Comparison of ENCODE assay signal across 14 cellular contexts in the genomic region with DNA sequence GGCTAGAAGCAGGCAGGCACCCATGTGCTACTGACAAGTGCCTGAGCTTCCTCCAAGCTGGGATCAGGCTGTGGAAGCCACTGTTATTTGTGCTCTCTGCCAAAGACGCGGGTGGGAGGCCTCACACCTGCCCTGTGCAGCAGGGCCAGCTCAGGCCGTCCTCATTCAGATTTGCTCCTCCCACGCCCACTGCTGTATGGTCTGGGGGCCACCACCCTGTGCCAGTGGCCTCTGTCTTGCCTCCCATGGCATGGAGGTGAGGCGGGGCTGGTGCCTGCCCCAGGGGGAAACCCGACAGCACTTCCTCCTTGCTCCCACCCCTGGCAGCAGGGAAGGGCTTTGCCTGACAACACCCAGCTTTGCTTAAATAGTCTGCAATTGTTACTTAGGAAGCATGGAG.
DNase-seq lines count a peak whose midpoint lies in the region; TF ChIP-seq lines count a peak whose summit lies in the region.
"Had no signal": no experiment of that assay in that cellular context is flagged by ENCODE, and none has a peak within 500 bp of the region (broad histone marks: within the 10 kb centered on the region; RNA-seq: fewer than 3 reads in every experiment).

No MANE protein-coding gene starts in this region.

- H3K9me3 ChIP-seq in H9 (ENCODE audit: control insufficient read depth, low read depth, low read length), result no peaks in the 10 kb centered on the region
- H3K9me3 ChIP-seq in osteoblast (ENCODE audit: low read depth, low read length), result peaks cover 2% of the 10 kb centered on the region
- H3K9me3 ChIP-seq: BLaER1 treated with 17β-estradiol and CSF1 and Interleukin-3, amounts not matched to agents 10 nM and 100 nM had no signal

- H3K56ac ChIP-seq in H9 (ENCODE audit: insufficient read length, low read depth, low read length), result no peak overlapping the region

- H4K91ac ChIP-seq in H9 (ENCODE audit: insufficient read length, low read depth, low read length), result no peak overlapping the region

- H2AK5ac ChIP-seq in H9 (ENCODE audit: insufficient read length, low read length), result no peak overlapping the region

- no peaks in the 10 kb centered on the region; a peak in 1 of 5 replicates for H3K9me3 Mint-ChIP-seq in H9

- WGBS in H9 (ENCODE audit: extremely low coverage, insufficient read length, low lambda C conversion rate), result no CpG with 5 or more reads among the region's 6 CpGs

- H3K27ac Mint-ChIP-seq in H9, result no peak overlapping the region; a peak in 1 of 7 replicates
- H3K27ac Mint-ChIP-seq: CD4-positive, CD25-positive, alpha-beta regulatory T cell had no signal

- no peaks in the 10 kb centered on the region for H3K4me1 ChIP-seq in H9 (ENCODE audit: insufficient read depth, low read length)
- H3K4me1 ChIP-seq in osteoblast (ENCODE audit: insufficient read depth, low read length), result no peaks in the 10 kb centered on the region
- H3K4me1 ChIP-seq: BLaER1 treated with 17β-estradiol and CSF1 and Interleukin-3, amounts not matched to agents 10 nM and 100 nM had no signal

- no peak overlapping the region for H4K8ac ChIP-seq in H9 (replicated peaks; ENCODE audit: insufficient read length, low read depth, low read length)

- H2BK120ac ChIP-seq in H9 (ENCODE audit: low read depth, low read length, poor library complexity, severe bottlenecking), result no peak overlapping the region

- H3K4me1 Mint-ChIP-seq in H9, result no peaks in the 10 kb centered on the region; a peak in 1 of 4 replicates
- H3K4me1 Mint-ChIP-seq: CD4-positive, CD25-positive, alpha-beta regulatory T cell had no signal

- H2AFZ ChIP-seq in H9 (ENCODE audit: low read length) (no peak overlapping the region), osteoblast (ENCODE audit: low read length) (no peak overlapping the region)

- no peaks in the 10 kb centered on the region for H3K36me3 Mint-ChIP-seq in H9 (ENCODE audit: insufficient read depth in 1 of 3, low read depth in 3 of 3)
- H3K36me3 Mint-ChIP-seq: CD4-positive, CD25-positive, alpha-beta regulatory T cell had no signal

- no peak overlapping the region for H3K14ac ChIP-seq in H9 (ENCODE audit: insufficient read depth, low read length)

- H3K79me2 ChIP-seq in H9 (ENCODE audit: insufficient read depth, low read length) (no peaks in the 10 kb centered on the region), osteoblast (ENCODE audit: insufficient read depth, low read length) (no peaks in the 10 kb centered on the region)

- DNase-seq in ELF-1 (ENCODE audit: low read depth, low spot score) (peak; percentile 2), H9 (peak; percentile 29), iPS-NIHi11 (ENCODE audit: low spot score) (peak; percentile 2), osteoblast (ENCODE audit: insufficient read length, low spot score, missing footprints) (peak; percentile 10), nucleus accumbens (lab: John Stamatoyannopoulos, UW) (no peak), head of caudate nucleus (no peak), hepatic stellate cell (ENCODE audit: low spot score) (no peak), mesenteric fat pad (ENCODE audit: low spot score) (no peak)
- DNase-seq: ACHN; CD4-positive, CD25-positive, alpha-beta regulatory T cell; DMS53; GOT3 had no signal

- no peaks in the 10 kb centered on the region for H3K36me3 ChIP-seq in osteoblast (ENCODE audit: insufficient read depth, low read length)
- H3K36me3 ChIP-seq: BLaER1 treated with 17β-estradiol and CSF1 and Interleukin-3, amounts not matched to agents 10 nM and 100 nM had no signal

- TF ChIP-seq CTCF in H9 (conservative IDR thresholded peaks at IDR 0.05), result no peak
- no peak for TF ChIP-seq CTCF in osteoblast (IDR thresholded peaks at IDR 0.05; ENCODE audit: extremely low read depth, low read depth, low read length)

- H3K27me3 Mint-ChIP-seq in H9 (ENCODE audit: low read depth), result no peaks in the 10 kb centered on the region
- H3K27me3 Mint-ChIP-seq: CD4-positive, CD25-positive, alpha-beta regulatory T cell had no signal

- H3K4me3 Mint-ChIP-seq in H9, result no peak overlapping the region
- H3K4me3 Mint-ChIP-seq: CD4-positive, CD25-positive, alpha-beta regulatory T cell had no signal

- H2BK5ac ChIP-seq in H9 (ENCODE audit: insufficient read length, low read length), result no peak overlapping the region

- H2BK12ac ChIP-seq in H9 (ENCODE audit: insufficient read length, low read depth, low read length), result no peak overlapping the region

- H3K27me3 ChIP-seq in H9 (ENCODE audit: insufficient read depth, low read length) (no peaks in the 10 kb centered on the region), osteoblast (ENCODE audit: insufficient read depth, low read length) (no peaks in the 10 kb centered on the region)
- H3K27me3 ChIP-seq: BLaER1 treated with 17β-estradiol and CSF1 and Interleukin-3, amounts not matched to agents 10 nM and 100 nM had no signal

- no peak overlapping the region for H3K18ac ChIP-seq in H9 (ENCODE audit: insufficient read length, low read depth, low read length)

- H4K5ac ChIP-seq in H9 (ENCODE audit: insufficient read length, low read depth, low read length), result no peak overlapping the region

- H3K23me2 ChIP-seq in H9 (ENCODE audit: insufficient read length, low read depth, low read length, poor library complexity, severe bottlenecking), result no peaks in the 10 kb centered on the region

- H4K20me1 ChIP-seq in H9 (ENCODE audit: control insufficient read depth, insufficient read depth, insufficient read length) (no peaks in the 10 kb centered on the region), osteoblast (ENCODE audit: insufficient read depth, low read length) (no peaks in the 10 kb centered on the region)
- H4K20me1 ChIP-seq: BLaER1 treated with 17β-estradiol and CSF1 and Interleukin-3, amounts not matched to agents 10 nM and 100 nM had no signal

- H3T11ph ChIP-seq in H9 (ENCODE audit: low read length), result no peak overlapping the region

- no peak overlapping the region for H3K23ac ChIP-seq in H9 (ENCODE audit: insufficient read length, low read depth, low read length)

- no peak overlapping the region for H3K4ac ChIP-seq in H9 (ENCODE audit: low read depth, low read length)

- H2BK20ac ChIP-seq in H9 (ENCODE audit: low read depth, low read length, poor library complexity, severe bottlenecking), result no peak overlapping the region

- no peak overlapping the region for H3K9ac ChIP-seq in H9 (ENCODE audit: extremely low read depth, insufficient read length, low read length)
- H3K9ac ChIP-seq: BLaER1 treated with 17β-estradiol and CSF1 and Interleukin-3, amounts not matched to agents 10 nM and 100 nM had no signal

- H2BK15ac ChIP-seq in H9 (ENCODE audit: low read depth, low read length), result no peak overlapping the region

- intact Hi-C loops in head of caudate nucleus (cut with DNase I), result no loop called here

- H3K79me1 ChIP-seq in H9 (ENCODE audit: insufficient read depth, low read depth, low read length, poor library complexity, severe bottlenecking), result no peaks in the 10 kb centered on the region

- no peak overlapping the region for H3K4me3 ChIP-seq in osteoblast (ENCODE audit: insufficient read depth, low read length)
- H3K4me3 ChIP-seq: BLaER1 treated with 17β-estradiol and CSF1 and Interleukin-3, amounts not matched to agents 10 nM and 100 nM had no signal

- no peak overlapping the region for H3K27ac ChIP-seq in H9 (ENCODE audit: insufficient read length, low read depth, low read length)
- no peak overlapping the region for H3K27ac ChIP-seq in osteoblast (ENCODE audit: low read depth, low read length)
- H3K27ac ChIP-seq: BLaER1 treated with 17β-estradiol and CSF1 and Interleukin-3, amounts not matched to agents 10 nM and 100 nM; HL-60 had no signal

- H3K4me2 ChIP-seq in H9 (ENCODE audit: insufficient read depth, insufficient read length, low read length) (no peak overlapping the region), osteoblast (ENCODE audit: insufficient read depth, low read length) (no peak overlapping the region)
- H3K4me2 ChIP-seq: BLaER1 treated with 17β-estradiol and CSF1 and Interleukin-3, amounts not matched to agents 10 nM and 100 nM had no signal

Comparison
In these comparisons a context has a peak if more than half of its experiments do, and no peak if none do; other contexts are left out.
1. DNase-seq: peak in ELF-1 (single experiment), H9 (single experiment), iPS-NIHi11 (single experiment) and osteoblast (single experiment); none in nucleus accumbens (0 of 56), head of caudate nucleus (0 of 42), hepatic stellate cell (single experiment) and mesenteric fat pad (single experiment).